22 cellular contexts compared by ENCODE assay signal in genomic region chr1:116954450-116954849, GRCh38. TPM values are rescaled to one million over a fixed set of nuclear protein-coding genes. Genes with fewer than 3 reads are reported as not detected.
DNase-seq lines count a peak whose midpoint lies in the region; ATAC-seq, FAIRE-seq and TF ChIP-seq lines count a peak whose summit lies in the region.
"Had no signal": no experiment of that assay in that cellular context is flagged by ENCODE, and none has a peak within 500 bp of the region (broad histone marks: within the 10 kb centered on the region; RNA-seq: fewer than 3 reads in every experiment).

No MANE protein-coding gene starts in this region.

- no peaks in the 10 kb centered on the region for H3K4me1 ChIP-seq in K562 (replicated peaks in 1 of 2; ENCODE audit: control insufficient read depth in 2 of 2, insufficient read depth in 2 of 2, low read length in 2 of 2)
- H3K4me1 ChIP-seq in aorta (ENCODE audit: control insufficient read depth in 1 of 2, insufficient read depth in 2 of 2, low read length in 2 of 2), result no peaks in the 10 kb centered on the region

- H3K9ac ChIP-seq in K562 (ENCODE audit: insufficient read depth in 1 of 2, low read depth in 2 of 2, low read length in 2 of 2), result no peak overlapping the region

- no peak for TF ChIP-seq RAD21 in K562 (CRISPR knock-in tag; conservative IDR thresholded peaks at IDR 0.05 in 1 of 2, IDR thresholded peaks at IDR 0.05 in 1 of 2)

- 88% methylated on average over 3 of the region's 3 CpGs for WGBS in K562 (ENCODE audit: insufficient coverage, low coverage, missing lambda C conversion rate)
- WGBS in aorta, 2 donors, result 51 to 71% methylated on average over 3 of the region's 3 CpGs

- no peaks in the 10 kb centered on the region for H3K9me3 Mint-ChIP-seq in activated CD8-positive, alpha-beta T cell treated with anti-CD3 and anti-CD28 coated beads for 36 hours
- H3K9me3 Mint-ChIP-seq: IgD-negative memory B cell, immature natural killer cell had no signal

- intact Hi-C loops in Right ventricle myocardium inferior (cut with DNase I), result no loop called here
- intact Hi-C loops in cardiac septum (cut with DNase I), result no loop called here
- intact Hi-C loops in K562 (cut with micrococcal nuclease), result no loop called here
- intact Hi-C loops in left ventricle myocardium superior (cut with micrococcal nuclease), result no loop called here
- intact Hi-C loops in aorta (cut with DNase I), result no loop called here
- intact Hi-C loops in activated CD8-positive, alpha-beta T cell treated with anti-CD3 and anti-CD28 coated beads for 36 hours (cut with micrococcal nuclease), result no loop called here

- peak; percentile 83 for ATAC-seq in Right ventricle myocardium inferior
- no peak for ATAC-seq in K562
- peak; percentile 74 for ATAC-seq in left ventricle myocardium superior
- ATAC-seq in aorta (ENCODE audit: low FRiP score), result peak; percentile 48
- no peak for ATAC-seq in activated CD8-positive, alpha-beta T cell treated with anti-CD3 and anti-CD28 coated beads for 36 hours

- no peak for FAIRE-seq in K562 (lab: Jason Lieb, UNC)

- POLR2A ChIA-PET in K562 (lab: Yijun Ruan, JAX), result no interaction called here
- POLR2A ChIA-PET in activated CD8-positive, alpha-beta T cell treated with anti-CD3 and anti-CD28 coated beads for 36 hours (lab: Charles Lee), result no interaction called here

- no peak for DNase-seq in Right ventricle myocardium inferior (ENCODE audit: missing footprints)
- DNase-seq in cardiac septum (ENCODE audit: low spot score), result no peak
- no peak for DNase-seq in K562 (ENCODE audit: extremely low read depth in 1 of 4, low spot score in 3 of 4)
- peak; percentile 52 for DNase-seq in left ventricle myocardium superior
- no peak for DNase-seq in aorta
- DNase-seq in OCI-M1 (lab: John Stamatoyannopoulos, UW), result no peak
- DNase-seq in activated CD8-positive, alpha-beta T cell treated with anti-CD3 and anti-CD28 coated beads for 36 hours, result no peak
- DNase-seq in retina, result no peak
- DNase-seq: ACHN; activated CD4-positive, alpha-beta T cell treated with anti-CD3 and anti-CD28 coated beads for 1 hour; activated naive CD4-positive, alpha-beta T cell treated with anti-CD3 and anti-CD28 coated beads, Interleukin-2, amount 50 U/mL, for 16 hours; immature natural killer cell; MM.1S; NCI-H187; NCI-H345; NK-92 treated with Interleukin-12 subunit alpha and Interleukin-12 subunit beta, amount 100 ng/mL, for 24 hours; RPMI8226 had no signal

- CTCF ChIA-PET in K562 (lab: Yijun Ruan, JAX; ENCODE audit: low intra/inter-chr PET ratio), result no interaction called here
- CTCF ChIA-PET in activated CD8-positive, alpha-beta T cell treated with anti-CD3 and anti-CD28 coated beads for 36 hours (lab: Charles Lee), result interaction anchor here (0.9 to 1.7 kb wide), 2 partner anchors 19 to 63 kb away, joined by 4 read pairs; no protein-coding TSS in a partner anchor

- H3K36me3 Mint-ChIP-seq in activated CD8-positive, alpha-beta T cell treated with anti-CD3 and anti-CD28 coated beads for 36 hours (ENCODE audit: low read depth), result no peaks in the 10 kb centered on the region
- H3K36me3 Mint-ChIP-seq: IgD-negative memory B cell, immature natural killer cell had no signal

- no peaks in the 10 kb centered on the region for H3K4me1 Mint-ChIP-seq in activated CD8-positive, alpha-beta T cell treated with anti-CD3 and anti-CD28 coated beads for 36 hours (ENCODE audit: low read depth)
- H3K4me1 Mint-ChIP-seq: IgD-negative memory B cell, immature natural killer cell had no signal

- H3K4me3 ChIP-seq in K562 (no peak overlapping the region), aorta (ENCODE audit: low read length in 2 of 2) (no peak overlapping the region)
- H3K4me3 ChIP-seq: thoracic aorta had no signal

- no peak for TF ChIP-seq EP300 in K562 (IDR thresholded peaks at IDR 0.05; ENCODE audit: low read length)

- H3K36me3 ChIP-seq in K562 (ENCODE audit: control insufficient read depth, insufficient read depth, low read length), result peaks cover 36% of the 10 kb centered on the region
- H3K36me3 ChIP-seq in aorta (ENCODE audit: control insufficient read depth in 1 of 2, insufficient read depth in 2 of 2, low read length in 1 of 2), result peaks cover 0 to 3% of the 10 kb centered on the region in 2 donors
- H3K36me3 ChIP-seq: thoracic aorta had no signal

- no peaks in the 10 kb centered on the region for H3K79me2 ChIP-seq in K562 (ENCODE audit: control insufficient read depth, insufficient read depth, low read length)

- no peak overlapping the region for H3K4me2 ChIP-seq in K562 (ENCODE audit: insufficient read depth, low read length)

- H2AFZ ChIP-seq in K562 (ENCODE audit: low read depth, low read length), result no peak overlapping the region

- no TSS peak for BruUV-seq in K562 (replicated peaks; lab: Mats Ljungman, UMichigan)

- no peaks in the 10 kb centered on the region for H4K20me1 ChIP-seq in K562 (replicated peaks; ENCODE audit: control insufficient read depth, insufficient read depth, low read length)

- no peaks in the 10 kb centered on the region for H3K9me1 ChIP-seq in K562 (ENCODE audit: control insufficient read depth, insufficient read depth, low read length)

- H3K27me3 ChIP-seq in K562 (ENCODE audit: control insufficient read depth in 2 of 2, insufficient read depth in 2 of 2, low read length in 2 of 2), result no peaks in the 10 kb centered on the region
- no peaks in the 10 kb centered on the region for H3K27me3 ChIP-seq in aorta (ENCODE audit: control insufficient read depth in 1 of 2, insufficient read depth in 2 of 2, low read length in 1 of 2)

- no peak for TF ChIP-seq CTCF in K562 (IDR thresholded peaks at IDR 0.05 in 2 of 3, conservative IDR thresholded peaks at IDR 0.05 in 1 of 3; ENCODE audit: insufficient read depth in 2 of 3, low read depth in 1 of 3, low read length in 3 of 3)
- no peak for TF ChIP-seq CTCF in activated CD8-positive, alpha-beta T cell treated with anti-CD3 and anti-CD28 coated beads for 36 hours (IDR thresholded peaks at IDR 0.05)

- in situ Hi-C loops in K562 (cut with MboI), result no loop called here

- H3K4me3 Mint-ChIP-seq in activated CD8-positive, alpha-beta T cell treated with anti-CD3 and anti-CD28 coated beads for 36 hours, result no peak overlapping the region
- H3K4me3 Mint-ChIP-seq: IgD-negative memory B cell, immature natural killer cell had no signal

- H3K27me3 Mint-ChIP-seq in activated CD8-positive, alpha-beta T cell treated with anti-CD3 and anti-CD28 coated beads for 36 hours, result no peaks in the 10 kb centered on the region

- H3K27ac ChIP-seq in K562 (ENCODE audit: extremely low read depth, low read depth, low read length) (no peak overlapping the region), aorta (ENCODE audit: low read depth in 1 of 2, low read length in 2 of 2) (no peak overlapping the region)
- H3K27ac ChIP-seq: C4-2B, HL-60, thoracic aorta had no signal

- H3K9me3 ChIP-seq in K562 (replicated peaks; ENCODE audit: control insufficient read depth, insufficient read depth, low read depth, low read length), result no peaks in the 10 kb centered on the region
- H3K9me3 ChIP-seq in aorta (ENCODE audit: control insufficient read depth, low read length), result no peaks in the 10 kb centered on the region
- H3K9me3 ChIP-seq: thoracic aorta had no signal

- TF ChIP-seq POLR2A in K562 (conservative IDR thresholded peaks at IDR 0.05), result no peak

- no peak overlapping the region for H3K27ac Mint-ChIP-seq in activated CD8-positive, alpha-beta T cell treated with anti-CD3 and anti-CD28 coated beads for 36 hours
- H3K27ac Mint-ChIP-seq: IgD-negative memory B cell, immature natural killer cell had no signal

RNA-seq across cellular contexts. Expression of gene PTGFRN, which starts 44.7 kb away (rescaled TPM):
- total RNA-seq in Right ventricle myocardium inferior, result 119 TPM
- 216 TPM for total RNA-seq in cardiac septum
- 38.9 and 44.3 TPM in 2 replicates for total RNA-seq in K562 (2011; cell fraction: chromatin; rRNA removed; ENCODE audit: low replicate concordance)
- total RNA-seq in K562 (2011; cell fraction: nucleolus; rRNA removed), result 39.0 and 41.6 TPM in 2 replicates
- 49.9 and 52.4 TPM in 2 replicates for total RNA-seq in K562 (2011; cell fraction: nucleoplasm; rRNA removed)
- total RNA-seq in K562 (2014; rRNA removed), result 22.4 and 26.2 TPM in 2 replicates
- 22.5 and 24.9 TPM in 2 replicates for total RNA-seq in K562 (2014; rRNA removed; fragmentation: Illumina TruSeq; extraction: Trizol)
- total RNA-seq in K562 (2015; rRNA removed; fragmentation: Illumina TruSeq; extraction: Trizol), result 26.2 and 27.1 TPM in 2 replicates
- 29.7 and 33.1 TPM in 2 replicates for total RNA-seq in K562 (2021)
- polyA plus RNA-seq in K562 (2011; rRNA removed), result 25.7 and 25.8 TPM in 2 replicates
- 14.4 and 19.7 TPM in 2 replicates for polyA plus RNA-seq in K562 (2011; cell fraction: cytosol; rRNA removed)
- polyA plus RNA-seq in K562 (2011; cell fraction: nucleus; rRNA removed), result 16.7 and 18.7 TPM in 2 replicates
- polyA plus RNA-seq in K562 (2012), result 26.2 and 27.1 TPM in 2 replicates
- polyA plus RNA-seq in K562 (2014; fragmentation: Illumina TruSeq; extraction: Trizol), result 21.0 and 21.3 TPM in 2 replicates
- 10 to 100 TPM; 17.3 to 26.5 TPM for polyA plus RNA-seq in K562 (2014; fragmentation: Nextera tagmentation; extraction: Ambion mirVana)
- polyA plus RNA-seq in K562 (2014; rRNA removed), result 19.4 and 28.1 TPM in 2 replicates
- polyA minus RNA-seq in K562 (2011; rRNA and poly(A)+ RNA removed), result 36.8 and 45.4 TPM in 2 replicates
- 24.8 and 26.2 TPM in 2 replicates for polyA minus RNA-seq in K562 (2011; cell fraction: cytosol; rRNA and poly(A)+ RNA removed)
- 20.2 and 29.7 TPM in 2 replicates for polyA minus RNA-seq in K562 (2011; cell fraction: nucleus; rRNA and poly(A)+ RNA removed)
- total RNA-seq in left ventricle myocardium superior, result 99.6 TPM
- total RNA-seq in aorta, result 10 to 100 TPM; 31.9 to 75.0 TPM
- 10 to 100 TPM in 1 of 2 donors, 1 to 10 TPM in 1; 3.8 to 13.2 TPM for polyA plus RNA-seq in aorta
- 1 to 10 TPM; 7.0 to 8.4 TPM for total RNA-seq in activated CD8-positive, alpha-beta T cell treated with anti-CD3 and anti-CD28 coated beads for 36 hours
- polyA plus RNA-seq: IgD-negative memory B cell had no signal

RNA-seq across cellular contexts. Expression of gene CD101, which starts 47.1 kb away (rescaled TPM):
- 0.38 TPM for total RNA-seq in Right ventricle myocardium inferior
- total RNA-seq in cardiac septum, result 1.6 TPM
- 0.23 and 1.2 TPM in 2 replicates for total RNA-seq in K562 (2011; cell fraction: chromatin; rRNA removed; ENCODE audit: low replicate concordance)
- total RNA-seq in K562 (2011; cell fraction: nucleolus; rRNA removed), result 0.17 and 0.26 TPM in 2 replicates
- 0.23 and 0.66 TPM in 2 replicates for total RNA-seq in K562 (2011; cell fraction: nucleoplasm; rRNA removed)
- 0.18 and 0.20 TPM in 2 replicates for total RNA-seq in K562 (2014; rRNA removed)
- 0.18 and 0.32 TPM in 2 replicates for total RNA-seq in K562 (2014; rRNA removed; fragmentation: Illumina TruSeq; extraction: Trizol)
- 0.53 and 1.0 TPM in 2 replicates for total RNA-seq in K562 (2015; rRNA removed; fragmentation: Illumina TruSeq; extraction: Trizol)
- total RNA-seq in K562 (2021), result 0.35 and 0.36 TPM in 2 replicates
- 0.35 and 0.77 TPM in 2 replicates for polyA plus RNA-seq in K562 (2011; rRNA removed)
- polyA plus RNA-seq in K562 (2011; cell fraction: cytosol; rRNA removed), result 0.01 and 0.06 TPM in 2 replicates
- polyA plus RNA-seq in K562 (2011; cell fraction: nucleus; rRNA removed), result 0.21 and 0.90 TPM in 2 replicates
- 0.22 and 0.51 TPM in 2 replicates for polyA plus RNA-seq in K562 (2012)
- polyA plus RNA-seq in K562 (2014; fragmentation: Illumina TruSeq; extraction: Trizol), result 0.79 and 1.1 TPM in 2 replicates
- polyA plus RNA-seq in K562 (2014; fragmentation: Nextera tagmentation; extraction: Ambion mirVana), result under 1 TPM; 0.18 to 0.20 TPM
- 0.04 and 0.08 TPM in 2 replicates for polyA plus RNA-seq in K562 (2014; rRNA removed)
- 0.28 and 0.90 TPM in 2 replicates for polyA minus RNA-seq in K562 (2011; rRNA and poly(A)+ RNA removed)
- polyA minus RNA-seq in K562 (2011; cell fraction: cytosol; rRNA and poly(A)+ RNA removed), result 0.29 TPM in 1 of 2 replicates, not detected in the other
- 0.40 and 1.00 TPM in 2 replicates for polyA minus RNA-seq in K562 (2011; cell fraction: nucleus; rRNA and poly(A)+ RNA removed)
- 0.45 TPM for total RNA-seq in left ventricle myocardium superior
- total RNA-seq in aorta, result 1 to 10 TPM; 1.2 to 2.4 TPM
- polyA plus RNA-seq in aorta, result 1 to 10 TPM in 1 of 2 donors, not detected in 1; 2.4 TPM
- total RNA-seq in activated CD8-positive, alpha-beta T cell treated with anti-CD3 and anti-CD28 coated beads for 36 hours, result 1 to 10 TPM; 2.5 to 3.2 TPM
- total RNA-seq: fibroblast of lung had no signal
- polyA plus RNA-seq: fibroblast of lung had no signal

Comparison
In these comparisons a context has a peak if more than half of its experiments do, and no peak if none do; other contexts are left out.
1. ATAC-seq: peak in Right ventricle myocardium inferior (single experiment), left ventricle myocardium superior (single experiment) and aorta (single experiment); none in K562 (single experiment) and activated CD8-positive, alpha-beta T cell treated with anti-CD3 and anti-CD28 coated beads for 36 hours (single experiment).